ENCODE assay signal across 14 cellular contexts in the genomic region with DNA sequence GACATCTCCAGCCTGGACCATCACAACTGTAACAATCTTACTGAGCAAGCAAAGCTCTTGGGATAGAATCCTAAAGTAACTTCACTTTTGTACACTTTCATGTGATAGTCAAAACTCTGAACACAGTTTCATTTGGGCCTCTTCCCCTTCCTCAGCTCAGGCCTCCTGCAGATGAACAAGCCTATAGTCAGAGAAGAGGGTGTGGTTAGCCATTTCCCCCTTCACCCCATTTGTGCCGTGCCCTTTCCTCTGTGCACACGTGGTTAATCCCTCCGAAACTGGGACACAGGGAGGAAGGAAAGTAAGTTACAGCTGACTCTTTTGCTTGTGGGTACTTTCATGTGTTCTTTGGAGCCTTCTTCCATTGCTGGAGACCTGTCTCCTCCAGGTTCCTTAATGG. TPM values are rescaled to one million over a fixed set of nuclear protein-coding genes. Genes with fewer than 3 reads are reported as not detected.
DNase-seq lines count a peak whose midpoint lies in the region; ATAC-seq and TF ChIP-seq lines count a peak whose summit lies in the region.
"Had no signal": no experiment of that assay in that cellular context is flagged by ENCODE, and none has a peak within 500 bp of the region (broad histone marks: within the 10 kb centered on the region; RNA-seq: fewer than 3 reads in every experiment).

No MANE protein-coding gene starts in this region.

- H3K27ac ChIP-seq in SU-DHL-6 (ENCODE audit: low read depth, low read length) = no peak overlapping the region

- no peaks in the 10 kb centered on the region for H3K27me3 ChIP-seq in SU-DHL-6 (ENCODE audit: low read length)

- no peaks in the 10 kb centered on the region for H3K9me2 ChIP-seq in SU-DHL-6 (replicated peaks; ENCODE audit: insufficient read depth, low read length)

- H2AFZ ChIP-seq in SU-DHL-6 (ENCODE audit: low read depth, low read length, severe bottlenecking) = peak overlapping the region; percentile 40

- H3K36me3 ChIP-seq in SU-DHL-6 (ENCODE audit: low read length) = no peaks in the 10 kb centered on the region

- no peaks in the 10 kb centered on the region for H3F3A ChIP-seq in SU-DHL-6 (ENCODE audit: insufficient read depth)

- peak; percentile 77 to 80 for DNase-seq in AML-193 (lab: John Stamatoyannopoulos, UW)
- DNase-seq in left lobe of liver (ENCODE audit: low spot score) = no peak
- DNase-seq in DMS153 (lab: John Stamatoyannopoulos, UW) = no peak
- DNase-seq: activated T-cell treated with anti-CD3 and anti-CD28 coated beads for 4 hours; kidney glomerular epithelial cell; NCI-H2227 treated with DMSO at 0.1 percent for 48 hours; stimulated activated CD4-positive, alpha-beta T cell treated with anti-CD3 and anti-CD28 coated beads, Interleukin-15, amount 100 ng/mL, for 24 hours had no signal

- H3K4me3 ChIP-seq in SU-DHL-6 (ENCODE audit: insufficient read depth, low read length, poor library complexity, severe bottlenecking) = no peak overlapping the region

- ATAC-seq in HG03103 (IDR thresholded peaks at IDR 0.05; ENCODE audit: low read depth, unreplicated experiment) = peak; percentile 47
- ATAC-seq in left lobe of liver = peak; percentile 63
- no peak for ATAC-seq in GM21529 (IDR thresholded peaks at IDR 0.05; ENCODE audit: unreplicated experiment)
- no peak for ATAC-seq in GM21825 (IDR thresholded peaks at IDR 0.05; ENCODE audit: unreplicated experiment)
- ATAC-seq in HG02970 (IDR thresholded peaks at IDR 0.05; ENCODE audit: low FRiP score, unreplicated experiment) = no peak

- TF ChIP-seq CTCF in SU-DHL-6 (IDR thresholded peaks at IDR 0.05; ENCODE audit: insufficient read depth, low read length, poor library complexity, severe bottlenecking) = no peak

- no peak overlapping the region for H3K9ac ChIP-seq in SU-DHL-6 (ENCODE audit: low read length)

- no peaks in the 10 kb centered on the region for H4K20me1 ChIP-seq in SU-DHL-6 (ENCODE audit: low read depth, low read length)

- no peaks in the 10 kb centered on the region for H3K9me3 ChIP-seq in SU-DHL-6 (ENCODE audit: insufficient read depth, low read length)

- no peak overlapping the region for H3K4me2 ChIP-seq in SU-DHL-6 (ENCODE audit: low read depth, low read length, poor library complexity, severe bottlenecking)

- no peaks in the 10 kb centered on the region for H3K79me2 ChIP-seq in SU-DHL-6 (ENCODE audit: insufficient read depth, low read length)

RNA-seq across cellular contexts. Expression of a gene that starts 29.8 kb away (rescaled TPM):
- total RNA-seq in left lobe of liver = 8.8 TPM
- total RNA-seq: Daoy, fibroblast of villous mesenchyme had no signal

Comparison
In these comparisons a context has a peak if more than half of its experiments do, and no peak if none do; other contexts are left out.
1. DNase-seq: peak in AML-193 (2 of 2); none in left lobe of liver (single experiment) and DMS153 (single experiment).
2. ATAC-seq: peak in HG03103 (single experiment) and left lobe of liver (single experiment); none in GM21529 (single experiment), GM21825 (single experiment) and HG02970 (single experiment).